In genomic region chr1:229156819-229157218, GRCh38 we compare ENCODE assay signal across 8 cellular contexts.
A peak's percentile ranks its signal among the peaks of the same experiment; 100 is the strongest.
DNase-seq lines count a peak whose midpoint lies in the region; ATAC-seq and TF ChIP-seq lines count a peak whose summit lies in the region.

No MANE protein-coding gene starts in this region.

- peak; percentile 49 for DNase-seq in PC-3
- DNase-seq in fibroblast of pulmonary artery (ENCODE audit: low read depth) = peak; percentile 43
- no peak for DNase-seq in sciatic nerve (ENCODE audit: low spot score)
- DNase-seq in HK-2 (ENCODE audit: unreplicated experiment) = no peak
- no peak for DNase-seq in NCI-H526 treated with DMSO at 0.1 percent for 48 hours (lab: John Stamatoyannopoulos, UW)
- DNase-seq in UCSD-AML1 (lab: John Stamatoyannopoulos, UW; ENCODE audit: unreplicated experiment) = no peak
- DNase-seq in activated CD8-positive, alpha-beta memory T cell treated with anti-CD3 and anti-CD28 coated beads, Interleukin-2, amount 50 U/mL, for 48 hours = no peak

- H4K20me1 ChIP-seq in PC-3 (ENCODE audit: low read length) = no peaks in the 10 kb centered on the region

- no peak; the same call in 1 of the 2 replicates for ATAC-seq in PC-3
- peak; percentile 69 for ATAC-seq in sciatic nerve

- no peak overlapping the region for H3K27ac ChIP-seq in PC-3 (ENCODE audit: low read length)

- H3K4me2 ChIP-seq in PC-3 (ENCODE audit: low read length) = no peak overlapping the region

- no peak overlapping the region for H3K9ac ChIP-seq in PC-3 (ENCODE audit: low read length)

- no peaks in the 10 kb centered on the region for H3F3A ChIP-seq in PC-3 (ENCODE audit: low read length, unreplicated experiment)

- peaks cover 65% of the 10 kb centered on the region for H3K27me3 ChIP-seq in PC-3 (ENCODE audit: low read length)

- H2AFZ ChIP-seq in PC-3 (ENCODE audit: low read length) = no peak overlapping the region

- no TSS peak for BruUV-seq in PC-3 (replicated peaks; lab: Mats Ljungman, UMichigan)

- no peaks in the 10 kb centered on the region for H3K4me1 ChIP-seq in PC-3 (ENCODE audit: insufficient read depth, low read length)

- no peaks in the 10 kb centered on the region for H3K79me2 ChIP-seq in PC-3 (ENCODE audit: low read length)

- POLR2A ChIA-PET in PC-3 (lab: Charles Lee; ENCODE audit: unreplicated experiment) = no interaction called here

- CTCF ChIA-PET in PC-3 (lab: Charles Lee) = no interaction called here

- H3K9me3 ChIP-seq in PC-3 (ENCODE audit: low read length) = no peaks in the 10 kb centered on the region

- intact Hi-C loops in PC-3 (cut with micrococcal nuclease) = loop anchor here (1.0 to 2.0 kb wide), 2 partner anchors 464 to 493 kb away; no protein-coding TSS in a partner anchor
- intact Hi-C loops in sciatic nerve (cut with DNase I) = no loop called here

- H3K4me3 ChIP-seq in PC-3 (ENCODE audit: low read length) (no peak overlapping the region), fibroblast of pulmonary artery (replicated peaks; ENCODE audit: low read depth, low read length) (no peak overlapping the region)

- peak; percentile 28 for TF ChIP-seq CTCF in GM12873 (IDR thresholded peaks at IDR 0.05; ENCODE audit: insufficient read depth, low read depth, low read length, missing control alignments)
- peak; percentile 57 for TF ChIP-seq CTCF in PC-3 (conservative IDR thresholded peaks at IDR 0.05; ENCODE audit: low read depth, low read length)
- TF ChIP-seq CTCF in fibroblast of pulmonary artery (IDR thresholded peaks at IDR 0.05; ENCODE audit: low read length, missing control alignments) = peak; percentile 33

- no peaks in the 10 kb centered on the region for H3K36me3 ChIP-seq in PC-3 (ENCODE audit: low read depth, low read length)

- H3K9me2 ChIP-seq in PC-3 (replicated peaks; ENCODE audit: low read length) = no peaks in the 10 kb centered on the region

Comparison
In these comparisons a context has a peak if more than half of its experiments do, and no peak if none do; other contexts are left out.
1. DNase-seq: peak in PC-3 (single experiment) and fibroblast of pulmonary artery (single experiment); none in sciatic nerve (single experiment), HK-2 (single experiment), NCI-H526 treated with DMSO at 0.1 percent for 48 hours (single experiment), UCSD-AML1 (single experiment) and activated CD8-positive, alpha-beta memory T cell treated with anti-CD3 and anti-CD28 coated beads, Interleukin-2, amount 50 U/mL, for 48 hours (single experiment).
2. Peak in every context shown above with its lines, with median percentiles within 50 percentile points of each other: CTCF ChIP-seq.